Comparison of ENCODE assay signal across 8 cellular contexts in the genomic region with DNA sequence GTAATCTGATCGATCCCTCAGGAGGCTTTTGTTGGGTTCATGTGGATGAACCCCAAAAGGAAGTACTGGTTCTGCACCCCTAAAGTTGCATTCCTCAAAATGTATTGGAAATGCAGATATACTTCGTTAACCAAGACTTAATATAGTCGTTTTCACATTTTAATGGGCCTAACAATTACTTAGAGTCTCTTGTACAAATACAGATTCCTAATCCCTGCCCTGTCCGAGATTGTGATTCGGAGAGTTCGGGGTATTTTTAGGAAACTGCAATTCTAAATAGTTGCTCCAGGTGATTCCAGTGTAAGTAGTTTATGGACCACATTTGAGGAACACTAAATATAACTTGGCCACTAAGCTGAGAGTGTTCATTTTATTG. TPM values are rescaled to one million over a fixed set of nuclear protein-coding genes. Genes with fewer than 3 reads are reported as not detected.
DNase-seq lines count a peak whose midpoint lies in the region; ATAC-seq and TF ChIP-seq lines count a peak whose summit lies in the region.

No MANE protein-coding gene starts in this region.

- no peak for TF ChIP-seq CTCF in GM06990 (IDR thresholded peaks at IDR 0.05; ENCODE audit: insufficient read depth, low read length, poor library complexity, severe bottlenecking)
- TF ChIP-seq CTCF in Panc1 (IDR thresholded peaks at IDR 0.05), result no peak
- TF ChIP-seq CTCF in esophagus squamous epithelium (IDR thresholded peaks at IDR 0.05), result peak in 1 of 6 experiments; percentile 6
- no peak for TF ChIP-seq CTCF in psoas muscle (IDR thresholded peaks at IDR 0.05)

- CTCF ChIA-PET in Panc1 (lab: Charles Lee), result no interaction called here

- POLR2A ChIA-PET in Panc1 (lab: Charles Lee), result no interaction called here

- TF ChIP-seq POLR2A in esophagus squamous epithelium (IDR thresholded peaks at IDR 0.05), result no peak

- peak overlapping the region; percentile 76 for H3K4me3 ChIP-seq in GM06990 (replicated peaks; ENCODE audit: low read depth, low read length)
- peak overlapping the region; percentile 98 to 100 for H3K4me3 ChIP-seq in Panc1 (ENCODE audit: low read depth in 2 of 2, low read length in 2 of 2)
- peak overlapping the region; percentile 79 to 93 (median 86) for H3K4me3 ChIP-seq in esophagus squamous epithelium
- H3K4me3 ChIP-seq in psoas muscle, result peak overlapping the region; percentile 91

- intact Hi-C loops in Panc1 (cut with micrococcal nuclease; ENCODE audit: unreplicated experiment) (no loop called here), esophagus squamous epithelium (cut with DNase I) (no loop called here), psoas muscle (cut with DNase I) (loop anchor here in 1 of 2 donors (10.0 kb wide), 1 partner anchor 114 kb away; a partner anchor contains a TSS)

- BruUV-seq in Panc1 (replicated peaks; lab: Mats Ljungman, UMichigan), result no TSS peak

- in situ Hi-C loops in Panc1 (cut with HindIII; ENCODE audit: low pct_unique_long_range_greater_than_20kb, low sequenced_read_pairs) (no loop called here), G401 (cut with HindIII; ENCODE audit: low sequenced_read_pairs) (no loop called here)

- H3K27me3 ChIP-seq in GM06990 (replicated peaks; ENCODE audit: control insufficient read depth, insufficient read depth, low read length) (no peaks in the 10 kb centered on the region), Panc1 (ENCODE audit: control insufficient read depth, insufficient read depth, low read length) (no peaks in the 10 kb centered on the region), esophagus squamous epithelium (no peaks in the 10 kb centered on the region), psoas muscle (ENCODE audit: insufficient read depth in 3 of 3, low read length in 2 of 3) (no peaks in the 10 kb centered on the region)

- ATAC-seq in Panc1, result no peak
- no peak for ATAC-seq in psoas muscle

- no peaks in the 10 kb centered on the region for H3K9me3 ChIP-seq in Panc1 (ENCODE audit: control insufficient read depth, insufficient read depth, low read depth, low read length)
- no peaks in the 10 kb centered on the region for H3K9me3 ChIP-seq in esophagus squamous epithelium
- no peaks in the 10 kb centered on the region for H3K9me3 ChIP-seq in psoas muscle

- H3K36me3 ChIP-seq in GM06990 (ENCODE audit: control insufficient read depth, insufficient read depth, low read length) (peaks cover 7% of the 10 kb centered on the region), Panc1 (ENCODE audit: control insufficient read depth, insufficient read depth, low read length) (peaks cover 11% of the 10 kb centered on the region), esophagus squamous epithelium (peaks cover 0 to 32% (median 11%) of the 10 kb centered on the region in 3 donors), psoas muscle (ENCODE audit: insufficient read depth in 1 of 2, low read depth in 1 of 2) (peaks cover 3 to 14% of the 10 kb centered on the region in 2 donors)

- peaks cover 13% of the 10 kb centered on the region for H3K4me1 ChIP-seq in Panc1 (ENCODE audit: control insufficient read depth, insufficient read depth, low read length)
- H3K4me1 ChIP-seq in esophagus squamous epithelium, result peaks cover 6 to 32% (median 15%) of the 10 kb centered on the region in 3 donors
- peaks cover 32% of the 10 kb centered on the region for H3K4me1 ChIP-seq in psoas muscle

- DNase-seq in GM06990 (ENCODE audit: extremely low read depth, insufficient read length) (no peak), Panc1 (ENCODE audit: low read depth, low spot score) (no peak), esophagus squamous epithelium (lab: John Stamatoyannopoulos, UW) (no peak), psoas muscle (no peak), kidney glomerular epithelial cell (lab: John Stamatoyannopoulos, UW) (no peak), superior temporal gyrus (ENCODE audit: extremely low spot score) (no peak), islet precursor cell (no peak), G401 (ENCODE audit: low spot score) (no peak)

- H3K27ac ChIP-seq in Panc1 (ENCODE audit: low read length) (peak overlapping the region; percentile 95), esophagus squamous epithelium (peak overlapping the region; percentile 84 to 90 (median 86)), psoas muscle (peak overlapping the region; percentile 89)

- 15 to 18% methylated on average over 6 of the region's 6 CpGs for WGBS in esophagus squamous epithelium, 2 donors
- 5 to 8% (median 6%) methylated on average over 6 of the region's 6 CpGs for WGBS in psoas muscle, 3 donors

RNA-seq across cellular contexts. Expression of a gene that starts 0.8 kb away (rescaled TPM):
- total RNA-seq in Panc1 (2021; ENCODE audit: unreplicated experiment) (30.4 TPM), esophagus squamous epithelium (10 to 100 TPM; 11.0 to 20.6 (median 17.2) TPM), psoas muscle (1 to 10 TPM; 5.4 to 8.8 (median 8.5) TPM)
- polyA plus RNA-seq in Panc1 (2012; ENCODE audit: insufficient read length), result 17.9 TPM
- polyA plus RNA-seq in psoas muscle, result 1 to 10 TPM; 3.3 to 8.9 (median 4.3) TPM
- 40.1 and 63.8 TPM in 2 replicates for total RNA-seq in G401 (2014; rRNA removed; shearing (Covaris generic))
